Comparison of ENCODE assay signal across 11 cellular contexts in genomic region chr22:46233231-46233630, GRCh38. TPM values are rescaled to one million over a fixed set of nuclear protein-coding genes. Genes with fewer than 3 reads are reported as not detected.
A peak's percentile ranks its signal among the peaks of the same experiment; 100 is the strongest.
DNase-seq lines count a peak whose midpoint lies in the region; FAIRE-seq and TF ChIP-seq lines count a peak whose summit lies in the region.
"Had no signal": no experiment of that assay in that cellular context is flagged by ENCODE, and none has a peak within 500 bp of the region (broad histone marks: within the 10 kb centered on the region; RNA-seq: fewer than 3 reads in every experiment).

No MANE protein-coding gene starts in this region.

- TF ChIP-seq CTCF in glutamatergic neuron (IDR thresholded peaks at IDR 0.05; ENCODE audit: partially characterized antibody, unreplicated experiment): no peak

- TF ChIP-seq POLR2A in H54 (IDR thresholded peaks at IDR 0.05; ENCODE audit: low read depth, low read length): no peak

- peak; percentile 73 for DNase-seq in H54 (ENCODE audit: insufficient read length, low spot score)
- DNase-seq in T1000 (lab: John Stamatoyannopoulos, UW): peak; percentile 69
- DNase-seq in glutamatergic neuron: peak; percentile 55
- peak; percentile 79 for DNase-seq in renal cortical epithelial cell (ENCODE audit: low read depth)
- DNase-seq in activated CD8-positive, alpha-beta memory T cell treated with anti-CD3 and anti-CD28 coated beads, Interleukin-2, amount 50 U/mL, for 4 hours: no peak
- DNase-seq in activated CD4-positive, alpha-beta T cell treated with anti-CD3 and anti-CD28 coated beads, Interleukin-2, amount 50 U/mL, for 48 hours: no peak
- no peak for DNase-seq in NAMALWA (ENCODE audit: low spot score)
- no peak for DNase-seq in NCI-H2107 (lab: John Stamatoyannopoulos, UW)
- DNase-seq: activated naive CD8-positive, alpha-beta T cell treated with anti-CD3 and anti-CD28 coated beads for 36 hours; SIG-M5 had no signal

- no peak overlapping the region for H3K4me3 Mint-ChIP-seq in glutamatergic neuron (ENCODE audit: unreplicated experiment)
- H3K4me3 Mint-ChIP-seq: activated naive CD8-positive, alpha-beta T cell treated with anti-CD3 and anti-CD28 coated beads for 36 hours had no signal

- no peaks in the 10 kb centered on the region for H3K27me3 Mint-ChIP-seq in glutamatergic neuron (ENCODE audit: unreplicated experiment)
- H3K27me3 Mint-ChIP-seq: activated naive CD8-positive, alpha-beta T cell treated with anti-CD3 and anti-CD28 coated beads for 36 hours had no signal

- peak; percentile 88 for FAIRE-seq in H54 (lab: Jason Lieb, UNC)
- FAIRE-seq: GM12891 had no signal

- H3K36me3 Mint-ChIP-seq in glutamatergic neuron (ENCODE audit: unreplicated experiment): peaks cover 4% of the 10 kb centered on the region

- peaks cover 7% of the 10 kb centered on the region for H3K4me1 Mint-ChIP-seq in glutamatergic neuron (ENCODE audit: low read depth, unreplicated experiment)
- H3K4me1 Mint-ChIP-seq: activated naive CD8-positive, alpha-beta T cell treated with anti-CD3 and anti-CD28 coated beads for 36 hours had no signal

- H3K27ac Mint-ChIP-seq in glutamatergic neuron (ENCODE audit: unreplicated experiment): peak overlapping the region; percentile 33
- H3K27ac Mint-ChIP-seq: activated naive CD8-positive, alpha-beta T cell treated with anti-CD3 and anti-CD28 coated beads for 36 hours had no signal

- peaks cover 4% of the 10 kb centered on the region for H3K9me3 Mint-ChIP-seq in glutamatergic neuron (ENCODE audit: unreplicated experiment)
- H3K9me3 Mint-ChIP-seq: activated naive CD8-positive, alpha-beta T cell treated with anti-CD3 and anti-CD28 coated beads for 36 hours had no signal

RNA-seq across cellular contexts. Expression of gene CDPF1, which starts 16.9 kb away (rescaled TPM):
- total RNA-seq in glutamatergic neuron (ENCODE audit: unreplicated experiment) (6.9 TPM), renal cortical epithelial cell (9.0 and 10.4 TPM in 2 replicates)

RNA-seq across cellular contexts. Expression of gene PKDREJ, which starts 29.9 kb away (rescaled TPM):
- total RNA-seq in glutamatergic neuron (ENCODE audit: unreplicated experiment) (not detected), renal cortical epithelial cell (not detected in 2 replicates)
- total RNA-seq: activated naive CD8-positive, alpha-beta T cell treated with anti-CD3 and anti-CD28 coated beads for 36 hours had no signal

RNA-seq across cellular contexts. Expression of gene TTC38, which starts 34.6 kb away (rescaled TPM):
- total RNA-seq in glutamatergic neuron (ENCODE audit: unreplicated experiment) (12.5 TPM), renal cortical epithelial cell (20.1 and 31.8 TPM in 2 replicates)

Comparison
In these comparisons a context has a peak if more than half of its experiments do, and no peak if none do; other contexts are left out.
1. DNase-seq: peak in H54 (single experiment), T1000 (single experiment), glutamatergic neuron (single experiment) and renal cortical epithelial cell (single experiment); none in activated CD8-positive, alpha-beta memory T cell treated with anti-CD3 and anti-CD28 coated beads, Interleukin-2, amount 50 U/mL, for 4 hours (single experiment), activated CD4-positive, alpha-beta T cell treated with anti-CD3 and anti-CD28 coated beads, Interleukin-2, amount 50 U/mL, for 48 hours (0 of 2), NAMALWA (single experiment) and NCI-H2107 (single experiment).